ENCODE assay signal across 15 cellular contexts in the genomic region with DNA sequence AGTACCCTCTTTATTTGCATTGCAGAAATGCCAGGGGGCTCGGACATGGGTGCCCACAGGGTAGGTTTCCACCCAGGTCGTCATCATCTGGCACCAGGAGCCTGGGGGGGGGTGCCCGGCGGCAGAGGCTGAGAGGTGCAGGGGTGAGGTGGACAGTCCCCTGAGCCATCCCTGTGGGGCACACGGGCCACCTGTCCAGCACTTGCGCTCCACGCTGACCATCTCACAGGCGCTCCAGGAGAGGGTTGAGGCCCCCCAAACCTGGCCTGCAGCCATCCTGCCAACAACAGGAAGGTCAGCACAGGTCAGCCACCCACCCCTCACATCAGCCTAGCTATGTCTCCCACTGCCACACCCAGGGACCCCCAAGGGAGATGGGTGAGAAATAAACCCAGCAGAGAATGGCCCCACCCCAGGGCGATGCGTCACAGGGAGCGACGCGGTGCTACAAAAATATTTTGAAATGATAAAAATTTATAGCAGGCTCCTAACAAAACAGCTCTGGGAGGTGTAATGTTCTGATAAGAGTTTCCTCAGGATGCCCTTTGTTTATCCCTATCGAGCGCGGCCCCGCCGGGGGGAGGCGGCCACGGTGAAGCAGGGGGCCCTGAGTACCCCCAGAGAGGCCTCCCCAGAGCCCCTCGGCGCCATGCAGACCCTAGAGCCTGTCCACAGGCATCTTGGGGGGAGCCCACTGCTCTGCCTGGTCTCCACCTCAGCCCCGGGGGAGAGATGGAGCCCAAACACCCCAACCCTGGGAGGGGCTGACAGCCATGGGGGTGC. TPM values are rescaled to one million over a fixed set of nuclear protein-coding genes. Genes with fewer than 3 reads are reported as not detected.
DNase-seq lines count a peak whose midpoint lies in the region; ATAC-seq, FAIRE-seq and TF ChIP-seq lines count a peak whose summit lies in the region.
"Had no signal": no experiment of that assay in that cellular context is flagged by ENCODE, and none has a peak within 500 bp of the region (broad histone marks: within the 10 kb centered on the region; RNA-seq: fewer than 3 reads in every experiment).

No MANE protein-coding gene starts in this region.

- H3K9me3 Mint-ChIP-seq in chondrocyte (ENCODE audit: low read depth): no peaks in the 10 kb centered on the region
- H3K9me3 Mint-ChIP-seq: neural crest cell had no signal

- ATAC-seq in right lobe of liver: no peak
- ATAC-seq in HepG2: no peak
- ATAC-seq in HG03139 (IDR thresholded peaks at IDR 0.05; ENCODE audit: unreplicated experiment): no peak
- ATAC-seq in GM19351 (IDR thresholded peaks at IDR 0.05; ENCODE audit: unreplicated experiment): no peak
- ATAC-seq: gastrocnemius medialis had no signal

- TF ChIP-seq CTCF in right lobe of liver (IDR thresholded peaks at IDR 0.05) (no peak), HepG2 (CRISPR knock-in tag; IDR thresholded peaks at IDR 0.05) (no peak), chondrocyte (IDR thresholded peaks at IDR 0.05) (no peak), uterus (IDR thresholded peaks at IDR 0.05) (no peak)

- peaks cover 37% of the 10 kb centered on the region for H3K4me1 Mint-ChIP-seq in chondrocyte (ENCODE audit: low read depth)
- H3K4me1 Mint-ChIP-seq: B cell had no signal

- WGBS in right lobe of liver (ENCODE audit: insufficient coverage, low coverage, low lambda C conversion rate, missing lambda C conversion rate): 80% methylated on average over 1 of the region's 23 CpGs
- WGBS in HepG2 (ENCODE audit: low lambda C conversion rate): 98% methylated on average over 14 of the region's 23 CpGs

- FAIRE-seq in HepG2 (lab: Jason Lieb, UNC): no peak

- POLR2A ChIA-PET in HepG2 (lab: Yijun Ruan, JAX): no interaction called here

- H3K27ac ChIP-seq in right lobe of liver: no peak overlapping the region
- no peak overlapping the region for H3K27ac ChIP-seq in HepG2 (ENCODE audit: extremely low read length, insufficient read depth, low read length)
- H3K27ac ChIP-seq in uterus: peak overlapping the region; percentile 48 to 67
- H3K27ac ChIP-seq: gastrocnemius medialis had no signal

- H4K20me1 ChIP-seq in HepG2 (ENCODE audit: insufficient read depth, low read length): no peaks in the 10 kb centered on the region

- H3K27me3 ChIP-seq in right lobe of liver (no peaks in the 10 kb centered on the region), HepG2 (ENCODE audit: control insufficient read depth in 1 of 2, insufficient read depth in 2 of 2, low read length in 2 of 2) (no peaks in the 10 kb centered on the region), uterus (no peaks in the 10 kb centered on the region)
- H3K27me3 ChIP-seq: gastrocnemius medialis had no signal

- H3K4me1 ChIP-seq in right lobe of liver (no peaks in the 10 kb centered on the region), HepG2 (ENCODE audit: insufficient read depth, low read length) (peaks cover 20% of the 10 kb centered on the region), uterus (peaks cover 0 to 4% of the 10 kb centered on the region in 2 donors)
- H3K4me1 ChIP-seq: gastrocnemius medialis had no signal

- H3K79me2 ChIP-seq in HepG2 (ENCODE audit: insufficient read depth, low read length): no peaks in the 10 kb centered on the region

- in situ Hi-C loops in HepG2 (cut with HindIII; ENCODE audit: extremely low pct_ligation_motif_present, low pct_unique_long_range_greater_than_20kb): no loop called here

- H3K4me3 ChIP-seq in right lobe of liver (no peak overlapping the region), HepG2 (replicated peaks in 1 of 3; ENCODE audit: insufficient read depth in 1 of 3, low read depth in 2 of 3, low read length in 3 of 3) (no peak overlapping the region), uterus (no peak overlapping the region)
- H3K4me3 ChIP-seq: gastrocnemius medialis had no signal

- H3K4me3 Mint-ChIP-seq in chondrocyte (ENCODE audit: unreplicated experiment): no peak overlapping the region
- H3K4me3 Mint-ChIP-seq: B cell, neural crest cell had no signal

- H3K9me3 ChIP-seq in right lobe of liver (no peaks in the 10 kb centered on the region), HepG2 (ENCODE audit: low read length) (no peaks in the 10 kb centered on the region), uterus (no peaks in the 10 kb centered on the region)
- H3K9me3 ChIP-seq: gastrocnemius medialis had no signal

- TF ChIP-seq EP300 in HepG2 (IDR thresholded peaks at IDR 0.05; ENCODE audit: low read depth in 2 of 2, low read length in 2 of 2): no peak
- TF ChIP-seq EP300 in HepG2 (CRISPR knock-in tag; IDR thresholded peaks at IDR 0.05; ENCODE audit: borderline replicate concordance): no peak

- H3K27me3 Mint-ChIP-seq in chondrocyte (ENCODE audit: low read depth): no peaks in the 10 kb centered on the region
- H3K27me3 Mint-ChIP-seq: B cell had no signal

- no peak overlapping the region for H3K27ac Mint-ChIP-seq in chondrocyte (ENCODE audit: unreplicated experiment)
- H3K27ac Mint-ChIP-seq: B cell had no signal

- no peaks in the 10 kb centered on the region for H3K36me3 Mint-ChIP-seq in chondrocyte (ENCODE audit: low read depth)

- no peak overlapping the region for H3K9ac ChIP-seq in HepG2 (ENCODE audit: insufficient read depth, low read depth, low read length)

- DNase-seq in right lobe of liver (peak in 2 of 3 donors; percentile 14 to 55), HepG2 (ENCODE audit: low spot score) (no peak), chondrocyte (ENCODE audit: low spot score) (peak; percentile 75), mesenteric fat pad (ENCODE audit: low spot score) (peak; percentile 84), uterus (peak; percentile 15 to 35), NCI-H187 (lab: John Stamatoyannopoulos, UW) (no peak)
- DNase-seq: dermis blood vessel endothelial cell, kidney glomerular epithelial cell, MV-4-11, NCI-H510A treated with DMSO at 0.1 percent for 48 hours had no signal

- H3K36me3 ChIP-seq in right lobe of liver (no peaks in the 10 kb centered on the region), HepG2 (replicated peaks in 1 of 2; ENCODE audit: control insufficient read depth in 1 of 2, insufficient read depth in 2 of 2, low read length in 2 of 2) (no peaks in the 10 kb centered on the region), uterus (no peaks in the 10 kb centered on the region)
- H3K36me3 ChIP-seq: gastrocnemius medialis had no signal

- intact Hi-C loops in right lobe of liver (cut with DNase I): loop anchor here in 1 of 2 donors (10.0 kb wide), 1 partner anchor 121 kb away; no protein-coding TSS in a partner anchor
- intact Hi-C loops in HepG2 (cut with micrococcal nuclease; ENCODE audit: unreplicated experiment): no loop called here
- intact Hi-C loops in uterus (cut with DNase I; ENCODE audit: low total_unique reads): no loop called here

- BruUV-seq in HepG2 (replicated peaks; lab: Mats Ljungman, UMichigan): no TSS peak

- TF ChIP-seq POLR2A in right lobe of liver (IDR thresholded peaks at IDR 0.05) (no peak), HepG2 (IDR thresholded peaks at IDR 0.05; ENCODE audit: insufficient read depth in 1 of 2, low read depth in 2 of 2, low read length in 2 of 2) (no peak), uterus (IDR thresholded peaks at IDR 0.05) (no peak)

- no peak overlapping the region for H3K4me2 ChIP-seq in HepG2 (ENCODE audit: low read depth, low read length)

- no peak overlapping the region for H2AFZ ChIP-seq in HepG2 (ENCODE audit: low read length)

- no peak for TF ChIP-seq RAD21 in HepG2 (CRISPR knock-in tag; IDR thresholded peaks at IDR 0.05)

- CTCF ChIA-PET in HepG2 (lab: Yijun Ruan, JAX; ENCODE audit: low intra/inter-chr PET ratio, low total read pairs): no interaction called here

RNA-seq across cellular contexts. Expression of a gene that starts 21.0 kb away (rescaled TPM):
- total RNA-seq in right lobe of liver (1 to 10 TPM; 1.4 to 3.2 (median 2.7) TPM), HepG2 (2016; rRNA removed; fragmentation: Illumina TruSeq; extraction: Trizol) (7.4 and 7.7 TPM in 2 replicates), chondrocyte (4.9 to 5.3 TPM (median 5.0 TPM) in 3 replicates), mesenteric fat pad (4.2 TPM), uterus (10 to 100 TPM in 1 of 4 donors, 1 to 10 TPM in 2, under 1 TPM in 1; 0.59 to 12.2 (median 3.1) TPM)
- total RNA-seq in HepG2 (2016; cell fraction: cytosol; rRNA removed; fragmentation: Illumina TruSeq; extraction: Trizol; ENCODE audit: low read depth): 2.1 and 3.2 TPM in 2 replicates
- total RNA-seq in HepG2 (2016; cell fraction: insoluble cytoplasmic fraction; rRNA removed; fragmentation: Illumina TruSeq; extraction: Trizol): 7.8 and 8.7 TPM in 2 replicates
- total RNA-seq in HepG2 (2016; cell fraction: membrane; rRNA removed; fragmentation: Illumina TruSeq; extraction: Trizol): 4.1 and 4.4 TPM in 2 replicates
- total RNA-seq in HepG2 (2016; cell fraction: nucleus; rRNA removed; fragmentation: Illumina TruSeq; extraction: Trizol): 4.8 and 5.3 TPM in 2 replicates
- 2.1 and 2.5 TPM in 2 replicates for polyA plus RNA-seq in HepG2 (2011; rRNA removed)
- 1.7 and 3.9 TPM in 2 replicates for polyA plus RNA-seq in HepG2 (2011; cell fraction: cytosol; rRNA removed)
- polyA plus RNA-seq in HepG2 (2011; cell fraction: nucleus; rRNA removed): 4.7 and 6.8 TPM in 2 replicates
- polyA plus RNA-seq in HepG2 (2012): 2.4 and 4.1 TPM in 2 replicates
- 1.7 and 2.3 TPM in 2 replicates for polyA plus RNA-seq in HepG2 (2016; cell fraction: cytosol; fragmentation: Illumina TruSeq; extraction: Trizol; ENCODE audit: low read depth)
- polyA plus RNA-seq in HepG2 (2016; cell fraction: insoluble cytoplasmic fraction; fragmentation: Illumina TruSeq; extraction: Trizol; ENCODE audit: low read depth): 5.9 and 6.5 TPM in 2 replicates
- polyA plus RNA-seq in HepG2 (2016; cell fraction: membrane; fragmentation: Illumina TruSeq; extraction: Trizol; ENCODE audit: low read depth): 2.8 and 3.1 TPM in 2 replicates
- 4.2 and 7.0 TPM in 2 replicates for polyA plus RNA-seq in HepG2 (2016; cell fraction: nucleus; fragmentation: Illumina TruSeq; extraction: Trizol; ENCODE audit: insufficient read depth, low read depth)
- polyA minus RNA-seq in HepG2 (2011; rRNA and poly(A)+ RNA removed; ENCODE audit: low replicate concordance): 2.4 and 4.9 TPM in 2 replicates
- polyA minus RNA-seq in HepG2 (2011; cell fraction: cytosol; rRNA and poly(A)+ RNA removed): 1.7 and 2.4 TPM in 2 replicates
- polyA minus RNA-seq in HepG2 (2011; cell fraction: nucleus; rRNA and poly(A)+ RNA removed): 0.75 and 1.8 TPM in 2 replicates

RNA-seq across cellular contexts. Expression of a gene that starts 21.0 kb away (rescaled TPM):
- total RNA-seq in right lobe of liver (1 to 10 TPM; 6.4 to 9.1 (median 6.6) TPM), HepG2 (2016; rRNA removed; fragmentation: Illumina TruSeq; extraction: Trizol) (14.1 and 17.6 TPM in 2 replicates), chondrocyte (15.6 to 24.5 TPM (median 18.2 TPM) in 3 replicates), mesenteric fat pad (8.4 TPM), uterus (10 to 100 TPM in 3 of 4 donors, 1 to 10 TPM in 1; 6.8 to 24.3 (median 17.7) TPM)
- total RNA-seq in HepG2 (2016; cell fraction: cytosol; rRNA removed; fragmentation: Illumina TruSeq; extraction: Trizol; ENCODE audit: low read depth): 2.4 and 2.6 TPM in 2 replicates
- 10.3 and 13.8 TPM in 2 replicates for total RNA-seq in HepG2 (2016; cell fraction: insoluble cytoplasmic fraction; rRNA removed; fragmentation: Illumina TruSeq; extraction: Trizol)
- total RNA-seq in HepG2 (2016; cell fraction: membrane; rRNA removed; fragmentation: Illumina TruSeq; extraction: Trizol): 6.4 and 6.7 TPM in 2 replicates
- 15.1 and 15.3 TPM in 2 replicates for total RNA-seq in HepG2 (2016; cell fraction: nucleus; rRNA removed; fragmentation: Illumina TruSeq; extraction: Trizol)
- 15.8 and 18.2 TPM in 2 replicates for polyA plus RNA-seq in HepG2 (2011; rRNA removed)
- polyA plus RNA-seq in HepG2 (2011; cell fraction: cytosol; rRNA removed): 8.3 and 9.5 TPM in 2 replicates
- 47.3 and 53.1 TPM in 2 replicates for polyA plus RNA-seq in HepG2 (2011; cell fraction: nucleus; rRNA removed)
- 11.3 and 11.9 TPM in 2 replicates for polyA plus RNA-seq in HepG2 (2012)
- polyA plus RNA-seq in HepG2 (2016; cell fraction: cytosol; fragmentation: Illumina TruSeq; extraction: Trizol; ENCODE audit: low read depth): 1.3 and 1.5 TPM in 2 replicates
- 8.2 and 12.3 TPM in 2 replicates for polyA plus RNA-seq in HepG2 (2016; cell fraction: insoluble cytoplasmic fraction; fragmentation: Illumina TruSeq; extraction: Trizol; ENCODE audit: low read depth)
- polyA plus RNA-seq in HepG2 (2016; cell fraction: membrane; fragmentation: Illumina TruSeq; extraction: Trizol; ENCODE audit: low read depth): 2.5 and 3.1 TPM in 2 replicates
- 23.5 and 25.4 TPM in 2 replicates for polyA plus RNA-seq in HepG2 (2016; cell fraction: nucleus; fragmentation: Illumina TruSeq; extraction: Trizol; ENCODE audit: insufficient read depth, low read depth)
- 46.0 and 112 TPM in 2 replicates for polyA minus RNA-seq in HepG2 (2011; rRNA and poly(A)+ RNA removed; ENCODE audit: low replicate concordance)
- 8.4 and 10.0 TPM in 2 replicates for polyA minus RNA-seq in HepG2 (2011; cell fraction: cytosol; rRNA and poly(A)+ RNA removed)
- 21.9 and 23.7 TPM in 2 replicates for polyA minus RNA-seq in HepG2 (2011; cell fraction: nucleus; rRNA and poly(A)+ RNA removed)

Comparison
In these comparisons a context has a peak if more than half of its experiments do, and no peak if none do; other contexts are left out.
1. DNase-seq: peak in right lobe of liver (2 of 3), chondrocyte (single experiment), mesenteric fat pad (single experiment) and uterus (2 of 2); none in HepG2 (single experiment) and NCI-H187 (0 of 2).
2. H3K27ac ChIP-seq: peak in uterus (2 of 2); none in right lobe of liver (0 of 3) and HepG2 (single experiment).